ENCODE assay signal across 9 cellular contexts in genomic region chrX:17692709-17693346, GRCh38. TPM values are rescaled to one million over a fixed set of nuclear protein-coding genes. Genes with fewer than 3 reads are reported as not detected.
DNase-seq lines count a peak whose midpoint lies in the region; ATAC-seq, FAIRE-seq and TF ChIP-seq lines count a peak whose summit lies in the region.
"Had no signal": no experiment of that assay in that cellular context is flagged by ENCODE, and none has a peak within 500 bp of the region (broad histone marks: within the 10 kb centered on the region; RNA-seq: fewer than 3 reads in every experiment).

No MANE protein-coding gene starts in this region.

- no peaks in the 10 kb centered on the region for H4K20me1 ChIP-seq in OCI-LY3 (ENCODE audit: insufficient read depth, low read length)

- no peak for DNase-seq in D721Med (ENCODE audit: insufficient read length, low spot score)
- peak; percentile 30 for DNase-seq in fibroblast of the aortic adventitia (ENCODE audit: low read depth)
- DNase-seq in small intestine = no peak
- no peak for DNase-seq in GM12892 (ENCODE audit: insufficient read length)
- DNase-seq in Right ventricle myocardium superior = no peak
- DNase-seq: PC-9 had no signal

- peak; percentile 95 for FAIRE-seq in D721Med (lab: Jason Lieb, UNC)
- FAIRE-seq in small intestine (lab: Jason Lieb, UNC) = no peak
- FAIRE-seq in GM12892 (lab: Jason Lieb, UNC) = no peak

- H3K9me3 ChIP-seq in OCI-LY3 (ENCODE audit: insufficient read depth, low read length) = no peaks in the 10 kb centered on the region
- H3K9me3 ChIP-seq in small intestine (ENCODE audit: control insufficient read depth, low read depth) = no peaks in the 10 kb centered on the region

- H3K4me3 ChIP-seq in OCI-LY3 (ENCODE audit: low read length) = no peak overlapping the region
- H3K4me3 ChIP-seq in fibroblast of the aortic adventitia (ENCODE audit: low read depth, low read length) = no peak overlapping the region
- no peak overlapping the region for H3K4me3 ChIP-seq in small intestine (ENCODE audit: low read depth in 1 of 2, low read length in 2 of 2)
- H3K4me3 ChIP-seq: PC-9 had no signal

- ATAC-seq in HG02588 (IDR thresholded peaks at IDR 0.05; ENCODE audit: unreplicated experiment) (peak; percentile 70), GM21423 (IDR thresholded peaks at IDR 0.05; ENCODE audit: unreplicated experiment) (no peak), Right ventricle myocardium superior (ENCODE audit: poor library complexity) (no peak)

- no peak overlapping the region for H2AFZ ChIP-seq in OCI-LY3 (ENCODE audit: low read depth, low read length)
- H2AFZ ChIP-seq: PC-9 had no signal

- H3K27ac ChIP-seq in OCI-LY3 (ENCODE audit: low read length) = no peak overlapping the region
- no peak overlapping the region for H3K27ac ChIP-seq in small intestine (ENCODE audit: low read depth in 1 of 2, low read length in 1 of 2)
- H3K27ac ChIP-seq: PC-9 had no signal

- H3K79me2 ChIP-seq in OCI-LY3 (ENCODE audit: low read length) = no peaks in the 10 kb centered on the region

- peak overlapping the region; percentile 49 for H3K4me2 ChIP-seq in OCI-LY3 (ENCODE audit: low read length)
- H3K4me2 ChIP-seq: PC-9 had no signal

- peaks cover 10% of the 10 kb centered on the region; the same call in 1 of the 2 replicates for H3K4me1 ChIP-seq in OCI-LY3 (ENCODE audit: low read length)
- H3K4me1 ChIP-seq in small intestine (ENCODE audit: control insufficient read depth in 2 of 2, insufficient read depth in 1 of 2, low read depth in 1 of 2, low read length in 1 of 2) = no peaks in the 10 kb centered on the region

- intact Hi-C loops in Right ventricle myocardium superior (cut with DNase I) = loop anchor here (5.0 kb wide), 1 partner anchor 451 kb away; no protein-coding TSS in a partner anchor

- no peak for TF ChIP-seq POLR2A in GM12892 (IDR thresholded peaks at IDR 0.05; ENCODE audit: low read depth, low read length)

- WGBS in small intestine, 3 donors = 62 to 83% (median 72%) methylated on average over 5 of the region's 5 CpGs

- TF ChIP-seq CTCF in D721Med (IDR thresholded peaks at IDR 0.05; ENCODE audit: insufficient read depth, missing control alignments) (no peak), OCI-LY3 (IDR thresholded peaks at IDR 0.05; ENCODE audit: low read depth, low read length) (no peak), fibroblast of the aortic adventitia (IDR thresholded peaks at IDR 0.05; ENCODE audit: insufficient read depth, low read length) (no peak)

- peaks cover 7% of the 10 kb centered on the region for H3K27me3 ChIP-seq in OCI-LY3 (ENCODE audit: low read depth, low read length)
- no peaks in the 10 kb centered on the region for H3K27me3 ChIP-seq in small intestine (ENCODE audit: control insufficient read depth in 2 of 2, insufficient read depth in 2 of 2, low read length in 2 of 2)

- no peaks in the 10 kb centered on the region for H3K36me3 ChIP-seq in OCI-LY3 (replicated peaks; ENCODE audit: low read depth, low read length)
- no peaks in the 10 kb centered on the region for H3K36me3 ChIP-seq in small intestine (ENCODE audit: control insufficient read depth in 2 of 2, insufficient read depth in 2 of 2, low read length in 2 of 2)

- H3K9ac ChIP-seq in OCI-LY3 (ENCODE audit: low read length) = no peak overlapping the region

RNA-seq across cellular contexts. Expression of gene SCML1, which starts 44.5 kb away (rescaled TPM):
- total RNA-seq in fibroblast of the aortic adventitia (ENCODE audit: low replicate concordance) (12.0 and 17.7 TPM in 2 replicates), Right ventricle myocardium superior (5.7 TPM)
- polyA plus RNA-seq in small intestine = 10 to 100 TPM in 2 of 3 donors, 1 to 10 TPM in 1; 8.1 to 14.1 (median 12.1) TPM
- not detected for polyA plus RNA-seq in GM12892 (2012; ENCODE audit: missing spikeins)
